Comparison of ENCODE assay signal across 1 cellular context in the genomic region with DNA sequence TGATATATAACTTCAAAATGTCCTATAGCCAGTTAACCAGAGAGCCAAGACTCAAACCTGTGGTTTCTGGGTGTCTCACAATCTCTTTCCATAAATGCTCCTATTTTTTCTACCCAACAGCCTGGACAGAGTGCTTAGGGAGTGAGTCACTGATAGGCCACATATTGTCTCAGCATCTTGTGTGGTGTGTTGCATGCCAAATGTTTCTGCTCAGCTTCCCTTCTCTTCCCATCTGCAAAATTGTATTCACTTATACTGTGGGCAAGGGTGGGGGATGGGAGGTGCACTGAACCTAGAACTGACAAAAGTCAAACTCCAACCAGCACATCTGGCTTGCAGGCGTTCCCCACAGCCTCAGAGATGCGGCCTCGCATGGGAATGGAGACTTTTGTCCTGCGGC.
TF ChIP-seq lines count a peak whose summit lies in the region.

No MANE protein-coding gene starts in this region.

TF ChIP-seq in GM23338, 12 proteins besides CTCF, POLR2A, EP300 and RAD21 (continued from another document):
- TF ChIP-seq, protein P1, sequence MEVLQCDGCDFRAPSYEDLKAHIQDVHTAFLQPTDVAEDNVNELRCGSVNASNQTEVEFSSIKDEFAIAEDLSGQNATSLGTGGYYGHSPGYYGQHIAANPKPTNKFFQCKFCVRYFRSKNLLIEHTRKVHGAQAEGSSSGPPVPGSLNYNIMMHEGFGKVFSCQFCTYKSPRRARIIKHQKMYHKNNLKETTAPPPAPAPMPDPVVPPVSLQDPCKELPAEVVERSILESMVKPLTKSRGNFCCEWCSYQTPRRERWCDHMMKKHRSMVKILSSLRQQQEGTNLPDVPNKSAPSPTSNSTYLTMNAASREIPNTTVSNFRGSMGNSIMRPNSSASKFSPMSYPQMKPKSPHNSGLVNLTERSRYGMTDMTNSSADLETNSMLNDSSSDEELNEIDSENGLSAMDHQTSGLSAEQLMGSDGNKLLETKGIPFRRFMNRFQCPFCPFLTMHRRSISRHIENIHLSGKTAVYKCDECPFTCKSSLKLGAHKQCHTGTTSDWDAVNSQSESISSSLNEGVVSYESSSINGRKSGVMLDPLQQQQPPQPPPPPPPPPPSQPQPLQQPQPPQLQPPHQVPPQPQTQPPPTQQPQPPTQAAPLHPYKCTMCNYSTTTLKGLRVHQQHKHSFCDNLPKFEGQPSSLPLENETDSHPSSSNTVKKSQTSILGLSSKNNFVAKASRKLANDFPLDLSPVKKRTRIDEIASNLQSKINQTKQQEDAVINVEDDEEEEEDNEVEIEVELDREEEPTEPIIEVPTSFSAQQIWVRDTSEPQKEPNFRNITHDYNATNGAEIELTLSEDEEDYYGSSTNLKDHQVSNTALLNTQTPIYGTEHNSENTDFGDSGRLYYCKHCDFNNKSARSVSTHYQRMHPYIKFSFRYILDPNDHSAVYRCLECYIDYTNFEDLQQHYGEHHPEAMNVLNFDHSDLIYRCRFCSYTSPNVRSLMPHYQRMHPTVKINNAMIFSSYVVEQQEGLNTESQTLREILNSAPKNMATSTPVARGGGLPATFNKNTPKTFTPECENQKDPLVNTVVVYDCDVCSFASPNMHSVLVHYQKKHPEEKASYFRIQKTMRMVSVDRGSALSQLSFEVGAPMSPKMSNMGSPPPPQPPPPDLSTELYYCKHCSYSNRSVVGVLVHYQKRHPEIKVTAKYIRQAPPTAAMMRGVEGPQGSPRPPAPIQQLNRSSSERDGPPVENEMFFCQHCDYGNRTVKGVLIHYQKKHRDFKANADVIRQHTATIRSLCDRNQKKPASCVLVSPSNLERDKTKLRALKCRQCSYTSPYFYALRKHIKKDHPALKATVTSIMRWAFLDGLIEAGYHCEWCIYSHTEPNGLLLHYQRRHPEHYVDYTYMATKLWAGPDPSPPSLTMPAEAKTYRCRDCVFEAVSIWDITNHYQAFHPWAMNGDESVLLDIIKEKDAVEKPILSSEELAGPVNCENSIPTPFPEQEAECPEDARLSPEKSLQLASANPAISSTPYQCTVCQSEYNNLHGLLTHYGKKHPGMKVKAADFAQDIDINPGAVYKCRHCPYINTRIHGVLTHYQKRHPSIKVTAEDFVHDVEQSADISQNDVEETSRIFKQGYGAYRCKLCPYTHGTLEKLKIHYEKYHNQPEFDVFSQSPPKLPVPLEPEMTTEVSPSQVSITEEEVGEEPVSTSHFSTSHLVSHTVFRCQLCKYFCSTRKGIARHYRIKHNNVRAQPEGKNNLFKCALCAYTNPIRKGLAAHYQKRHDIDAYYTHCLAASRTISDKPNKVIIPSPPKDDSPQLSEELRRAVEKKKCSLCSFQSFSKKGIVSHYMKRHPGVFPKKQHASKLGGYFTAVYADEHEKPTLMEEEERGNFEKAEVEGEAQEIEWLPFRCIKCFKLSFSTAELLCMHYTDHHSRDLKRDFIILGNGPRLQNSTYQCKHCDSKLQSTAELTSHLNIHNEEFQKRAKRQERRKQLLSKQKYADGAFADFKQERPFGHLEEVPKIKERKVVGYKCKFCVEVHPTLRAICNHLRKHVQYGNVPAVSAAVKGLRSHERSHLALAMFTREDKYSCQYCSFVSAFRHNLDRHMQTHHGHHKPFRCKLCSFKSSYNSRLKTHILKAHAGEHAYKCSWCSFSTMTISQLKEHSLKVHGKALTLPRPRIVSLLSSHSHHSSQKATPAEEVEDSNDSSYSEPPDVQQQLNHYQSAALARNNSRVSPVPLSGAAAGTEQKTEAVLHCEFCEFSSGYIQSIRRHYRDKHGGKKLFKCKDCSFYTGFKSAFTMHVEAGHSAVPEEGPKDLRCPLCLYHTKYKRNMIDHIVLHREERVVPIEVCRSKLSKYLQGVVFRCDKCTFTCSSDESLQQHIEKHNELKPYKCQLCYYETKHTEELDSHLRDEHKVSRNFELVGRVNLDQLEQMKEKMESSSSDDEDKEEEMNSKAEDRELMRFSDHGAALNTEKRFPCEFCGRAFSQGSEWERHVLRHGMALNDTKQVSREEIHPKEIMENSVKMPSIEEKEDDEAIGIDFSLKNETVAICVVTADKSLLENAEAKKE (CRISPR knock-in tag; IDR thresholded peaks at IDR 0.05) = no peak
- TF ChIP-seq NANOG (IDR thresholded peaks at IDR 0.05; ENCODE audit: borderline replicate concordance) (no peak), CREB1 (CRISPR knock-in tag; IDR thresholded peaks at IDR 0.05; ENCODE audit: low read depth) (no peak)
